Comparison of ENCODE assay signal across 1 cellular context in the genomic region with DNA sequence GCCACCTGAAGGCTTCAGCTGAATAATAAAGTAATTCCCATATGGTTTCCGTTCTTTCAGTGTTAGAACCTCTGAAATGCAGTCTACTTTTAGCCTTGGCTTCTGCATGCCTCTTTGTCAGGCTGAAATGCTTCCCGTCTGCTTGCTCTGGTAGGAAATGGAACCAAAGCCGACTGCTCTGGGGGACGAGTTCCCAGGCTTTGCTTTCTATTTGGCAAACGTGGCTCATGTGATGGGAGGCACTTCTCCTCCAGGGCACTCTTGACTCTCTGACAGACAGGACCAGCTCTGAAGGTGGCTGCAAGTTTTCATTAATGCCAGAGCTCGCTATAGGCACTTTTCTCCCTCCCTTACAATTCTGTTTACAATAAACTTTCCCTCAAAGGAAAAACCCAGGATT.
TF ChIP-seq lines count a peak whose summit lies in the region.

No MANE protein-coding gene starts in this region.

TF ChIP-seq in SK-N-SH treated with all-trans-retinoic acid at 6 μM for 48 hours, 23 proteins besides CTCF, POLR2A, EP300 and RAD21 (continued from another document):
- TF ChIP-seq, protein P1, sequence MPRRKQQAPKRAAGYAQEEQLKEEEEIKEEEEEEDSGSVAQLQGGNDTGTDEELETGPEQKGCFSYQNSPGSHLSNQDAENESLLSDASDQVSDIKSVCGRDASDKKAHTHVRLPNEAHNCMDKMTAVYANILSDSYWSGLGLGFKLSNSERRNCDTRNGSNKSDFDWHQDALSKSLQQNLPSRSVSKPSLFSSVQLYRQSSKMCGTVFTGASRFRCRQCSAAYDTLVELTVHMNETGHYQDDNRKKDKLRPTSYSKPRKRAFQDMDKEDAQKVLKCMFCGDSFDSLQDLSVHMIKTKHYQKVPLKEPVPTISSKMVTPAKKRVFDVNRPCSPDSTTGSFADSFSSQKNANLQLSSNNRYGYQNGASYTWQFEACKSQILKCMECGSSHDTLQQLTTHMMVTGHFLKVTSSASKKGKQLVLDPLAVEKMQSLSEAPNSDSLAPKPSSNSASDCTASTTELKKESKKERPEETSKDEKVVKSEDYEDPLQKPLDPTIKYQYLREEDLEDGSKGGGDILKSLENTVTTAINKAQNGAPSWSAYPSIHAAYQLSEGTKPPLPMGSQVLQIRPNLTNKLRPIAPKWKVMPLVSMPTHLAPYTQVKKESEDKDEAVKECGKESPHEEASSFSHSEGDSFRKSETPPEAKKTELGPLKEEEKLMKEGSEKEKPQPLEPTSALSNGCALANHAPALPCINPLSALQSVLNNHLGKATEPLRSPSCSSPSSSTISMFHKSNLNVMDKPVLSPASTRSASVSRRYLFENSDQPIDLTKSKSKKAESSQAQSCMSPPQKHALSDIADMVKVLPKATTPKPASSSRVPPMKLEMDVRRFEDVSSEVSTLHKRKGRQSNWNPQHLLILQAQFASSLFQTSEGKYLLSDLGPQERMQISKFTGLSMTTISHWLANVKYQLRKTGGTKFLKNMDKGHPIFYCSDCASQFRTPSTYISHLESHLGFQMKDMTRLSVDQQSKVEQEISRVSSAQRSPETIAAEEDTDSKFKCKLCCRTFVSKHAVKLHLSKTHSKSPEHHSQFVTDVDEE (CRISPR knock-in tag; IDR thresholded peaks at IDR 0.05): no peak
- TF ChIP-seq ISL1 (CRISPR knock-in tag; IDR thresholded peaks at IDR 0.05): no peak
